1 cellular context compared by ENCODE assay signal in the genomic region with DNA sequence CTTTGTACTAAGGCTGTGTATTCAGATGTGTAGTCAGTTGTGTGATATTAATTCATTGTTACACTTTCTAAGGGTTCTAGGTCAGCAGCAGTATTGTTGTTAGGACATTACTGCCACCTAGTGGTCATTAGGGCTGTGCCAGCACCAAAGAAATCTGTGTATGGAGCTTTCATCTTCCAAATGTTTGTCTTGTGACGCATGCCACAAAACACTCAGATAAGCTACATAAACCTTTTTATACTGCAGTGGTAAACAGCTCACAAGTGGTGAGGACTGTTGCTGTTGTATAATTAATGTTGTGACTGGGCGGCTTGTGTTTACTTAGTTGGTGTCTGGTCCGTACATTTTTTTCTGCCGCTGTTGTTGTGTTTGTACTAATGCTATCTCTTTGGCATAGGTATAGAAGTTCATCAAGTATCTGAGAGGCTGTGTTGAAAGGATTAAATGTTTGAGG.
A peak's percentile ranks its signal among the peaks of the same experiment; 100 is the strongest.
TF ChIP-seq lines count a peak whose summit lies in the region.

No MANE protein-coding gene starts in this region.

TF ChIP-seq in HepG2, 621 proteins besides CTCF, POLR2A, EP300 and RAD21 (continued from another document and continues in another):
- TF ChIP-seq, protein P1, sequence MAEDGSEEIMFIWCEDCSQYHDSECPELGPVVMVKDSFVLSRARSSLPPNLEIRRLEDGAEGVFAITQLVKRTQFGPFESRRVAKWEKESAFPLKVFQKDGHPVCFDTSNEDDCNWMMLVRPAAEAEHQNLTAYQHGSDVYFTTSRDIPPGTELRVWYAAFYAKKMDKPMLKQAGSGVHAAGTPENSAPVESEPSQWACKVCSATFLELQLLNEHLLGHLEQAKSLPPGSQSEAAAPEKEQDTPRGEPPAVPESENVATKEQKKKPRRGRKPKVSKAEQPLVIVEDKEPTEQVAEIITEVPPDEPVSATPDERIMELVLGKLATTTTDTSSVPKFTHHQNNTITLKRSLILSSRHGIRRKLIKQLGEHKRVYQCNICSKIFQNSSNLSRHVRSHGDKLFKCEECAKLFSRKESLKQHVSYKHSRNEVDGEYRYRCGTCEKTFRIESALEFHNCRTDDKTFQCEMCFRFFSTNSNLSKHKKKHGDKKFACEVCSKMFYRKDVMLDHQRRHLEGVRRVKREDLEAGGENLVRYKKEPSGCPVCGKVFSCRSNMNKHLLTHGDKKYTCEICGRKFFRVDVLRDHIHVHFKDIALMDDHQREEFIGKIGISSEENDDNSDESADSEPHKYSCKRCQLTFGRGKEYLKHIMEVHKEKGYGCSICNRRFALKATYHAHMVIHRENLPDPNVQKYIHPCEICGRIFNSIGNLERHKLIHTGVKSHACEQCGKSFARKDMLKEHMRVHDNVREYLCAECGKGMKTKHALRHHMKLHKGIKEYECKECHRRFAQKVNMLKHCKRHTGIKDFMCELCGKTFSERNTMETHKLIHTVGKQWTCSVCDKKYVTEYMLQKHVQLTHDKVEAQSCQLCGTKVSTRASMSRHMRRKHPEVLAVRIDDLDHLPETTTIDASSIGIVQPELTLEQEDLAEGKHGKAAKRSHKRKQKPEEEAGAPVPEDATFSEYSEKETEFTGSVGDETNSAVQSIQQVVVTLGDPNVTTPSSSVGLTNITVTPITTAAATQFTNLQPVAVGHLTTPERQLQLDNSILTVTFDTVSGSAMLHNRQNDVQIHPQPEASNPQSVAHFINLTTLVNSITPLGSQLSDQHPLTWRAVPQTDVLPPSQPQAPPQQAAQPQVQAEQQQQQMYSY (CRISPR knock-in tag; IDR thresholded peaks at IDR 0.05), result no peak
- TF ChIP-seq, protein P2, sequence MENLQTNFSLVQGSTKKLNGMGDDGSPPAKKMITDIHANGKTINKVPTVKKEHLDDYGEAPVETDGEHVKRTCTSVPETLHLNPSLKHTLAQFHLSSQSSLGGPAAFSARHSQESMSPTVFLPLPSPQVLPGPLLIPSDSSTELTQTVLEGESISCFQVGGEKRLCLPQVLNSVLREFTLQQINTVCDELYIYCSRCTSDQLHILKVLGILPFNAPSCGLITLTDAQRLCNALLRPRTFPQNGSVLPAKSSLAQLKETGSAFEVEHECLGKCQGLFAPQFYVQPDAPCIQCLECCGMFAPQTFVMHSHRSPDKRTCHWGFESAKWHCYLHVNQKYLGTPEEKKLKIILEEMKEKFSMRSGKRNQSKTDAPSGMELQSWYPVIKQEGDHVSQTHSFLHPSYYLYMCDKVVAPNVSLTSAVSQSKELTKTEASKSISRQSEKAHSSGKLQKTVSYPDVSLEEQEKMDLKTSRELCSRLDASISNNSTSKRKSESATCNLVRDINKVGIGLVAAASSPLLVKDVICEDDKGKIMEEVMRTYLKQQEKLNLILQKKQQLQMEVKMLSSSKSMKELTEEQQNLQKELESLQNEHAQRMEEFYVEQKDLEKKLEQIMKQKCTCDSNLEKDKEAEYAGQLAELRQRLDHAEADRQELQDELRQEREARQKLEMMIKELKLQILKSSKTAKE (CRISPR knock-in tag; IDR thresholded peaks at IDR 0.05; ENCODE audit: borderline replicate concordance), result peak; percentile 34; the same call in 1 of the 2 replicates
- TF ChIP-seq CREB1 (IDR thresholded peaks at IDR 0.05) (peak; percentile 56), CREB1 (CRISPR knock-in tag; IDR thresholded peaks at IDR 0.05) (peak; percentile 70; the same call in 1 of the 2 replicates), RXRB (CRISPR knock-in tag; IDR thresholded peaks at IDR 0.05; ENCODE audit: borderline replicate concordance) (peak; percentile 54), ZNF235 (CRISPR knock-in tag; IDR thresholded peaks at IDR 0.05; ENCODE audit: borderline replicate concordance) (no peak), HNRNPLL (IDR thresholded peaks at IDR 0.05; ENCODE audit: low read depth, low read length, poor library complexity, severe bottlenecking) (no peak), ZNF605 (CRISPR knock-in tag; IDR thresholded peaks at IDR 0.05) (no peak), RARA (CRISPR knock-in tag; IDR thresholded peaks at IDR 0.05) (peak; percentile 59; the same call in 1 of the 2 replicates), ZBTB38 (CRISPR knock-in tag; IDR thresholded peaks at IDR 0.05) (no peak), ZNF430 (CRISPR knock-in tag; IDR thresholded peaks at IDR 0.05) (no peak), ERF (CRISPR knock-in tag; IDR thresholded peaks at IDR 0.05) (0 out of 2 replicates have a peak, but pooled peaks have one; percentile 42), ELF4 (CRISPR knock-in tag; IDR thresholded peaks at IDR 0.05; ENCODE audit: borderline replicate concordance) (no peak), MIXL1 (CRISPR knock-in tag; IDR thresholded peaks at IDR 0.05) (0 out of 2 replicates have a peak, but pooled peaks have one; percentile 33), ZNF629 (CRISPR knock-in tag; conservative IDR thresholded peaks at IDR 0.05) (no peak), ZNF224 (CRISPR knock-in tag; IDR thresholded peaks at IDR 0.05) (no peak), ZNF354B (CRISPR knock-in tag; IDR thresholded peaks at IDR 0.05) (no peak), NFIC (IDR thresholded peaks at IDR 0.05; ENCODE audit: low read length) (no peak; the same call in 1 of the 2 replicates), ZNF382 (CRISPR knock-in tag; IDR thresholded peaks at IDR 0.05; ENCODE audit: borderline replicate concordance) (no peak), ZNF510 (CRISPR knock-in tag; IDR thresholded peaks at IDR 0.05; ENCODE audit: low read depth) (no peak), FOXM1 (CRISPR knock-in tag; IDR thresholded peaks at IDR 0.05) (no peak), GTF2F1 (IDR thresholded peaks at IDR 0.05; ENCODE audit: low read length) (no peak), RBM39 (IDR thresholded peaks at IDR 0.05; ENCODE audit: low read depth, low read length, poor library complexity, severe bottlenecking) (no peak), XBP1 (CRISPR knock-in tag; IDR thresholded peaks at IDR 0.05) (no peak), ZNF350 (CRISPR knock-in tag; IDR thresholded peaks at IDR 0.05; ENCODE audit: borderline replicate concordance, low read depth) (no peak), IRF2 (CRISPR knock-in tag; IDR thresholded peaks at IDR 0.05) (peak; percentile 34; the same call in 1 of the 2 replicates), MIER2 (CRISPR knock-in tag; IDR thresholded peaks at IDR 0.05) (0 out of 2 replicates have a peak, but pooled peaks have one; percentile 12), YEATS2 (CRISPR knock-in tag; IDR thresholded peaks at IDR 0.05; ENCODE audit: borderline replicate concordance) (no peak; the same call in 1 of the 2 replicates), RFX3 (CRISPR knock-in tag; IDR thresholded peaks at IDR 0.05) (no peak), NFATC3 (CRISPR knock-in tag; IDR thresholded peaks at IDR 0.05) (no peak), ZNF33A (CRISPR knock-in tag; IDR thresholded peaks at IDR 0.05; ENCODE audit: borderline replicate concordance) (no peak), FOXK2 (IDR thresholded peaks at IDR 0.05) (peak; percentile 80; the same call in 1 of the 2 replicates), REXO4 (CRISPR knock-in tag; IDR thresholded peaks at IDR 0.05; ENCODE audit: borderline replicate concordance) (no peak)
- TF ChIP-seq, protein P3, sequence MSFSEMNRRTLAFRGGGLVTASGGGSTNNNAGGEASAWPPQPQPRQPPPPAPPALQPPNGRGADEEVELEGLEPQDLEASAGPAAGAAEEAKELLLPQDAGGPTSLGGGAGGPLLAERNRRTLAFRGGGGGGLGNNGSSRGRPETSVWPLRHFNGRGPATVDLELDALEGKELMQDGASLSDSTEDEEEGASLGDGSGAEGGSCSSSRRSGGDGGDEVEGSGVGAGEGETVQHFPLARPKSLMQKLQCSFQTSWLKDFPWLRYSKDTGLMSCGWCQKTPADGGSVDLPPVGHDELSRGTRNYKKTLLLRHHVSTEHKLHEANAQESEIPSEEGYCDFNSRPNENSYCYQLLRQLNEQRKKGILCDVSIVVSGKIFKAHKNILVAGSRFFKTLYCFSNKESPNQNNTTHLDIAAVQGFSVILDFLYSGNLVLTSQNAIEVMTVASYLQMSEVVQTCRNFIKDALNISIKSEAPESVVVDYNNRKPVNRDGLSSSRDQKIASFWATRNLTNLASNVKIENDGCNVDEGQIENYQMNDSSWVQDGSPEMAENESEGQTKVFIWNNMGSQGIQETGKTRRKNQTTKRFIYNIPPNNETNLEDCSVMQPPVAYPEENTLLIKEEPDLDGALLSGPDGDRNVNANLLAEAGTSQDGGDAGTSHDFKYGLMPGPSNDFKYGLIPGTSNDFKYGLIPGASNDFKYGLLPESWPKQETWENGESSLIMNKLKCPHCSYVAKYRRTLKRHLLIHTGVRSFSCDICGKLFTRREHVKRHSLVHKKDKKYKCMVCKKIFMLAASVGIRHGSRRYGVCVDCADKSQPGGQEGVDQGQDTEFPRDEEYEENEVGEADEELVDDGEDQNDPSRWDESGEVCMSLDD (CRISPR knock-in tag; IDR thresholded peaks at IDR 0.05; ENCODE audit: borderline replicate concordance), result no peak
- TF ChIP-seq, protein P4, sequence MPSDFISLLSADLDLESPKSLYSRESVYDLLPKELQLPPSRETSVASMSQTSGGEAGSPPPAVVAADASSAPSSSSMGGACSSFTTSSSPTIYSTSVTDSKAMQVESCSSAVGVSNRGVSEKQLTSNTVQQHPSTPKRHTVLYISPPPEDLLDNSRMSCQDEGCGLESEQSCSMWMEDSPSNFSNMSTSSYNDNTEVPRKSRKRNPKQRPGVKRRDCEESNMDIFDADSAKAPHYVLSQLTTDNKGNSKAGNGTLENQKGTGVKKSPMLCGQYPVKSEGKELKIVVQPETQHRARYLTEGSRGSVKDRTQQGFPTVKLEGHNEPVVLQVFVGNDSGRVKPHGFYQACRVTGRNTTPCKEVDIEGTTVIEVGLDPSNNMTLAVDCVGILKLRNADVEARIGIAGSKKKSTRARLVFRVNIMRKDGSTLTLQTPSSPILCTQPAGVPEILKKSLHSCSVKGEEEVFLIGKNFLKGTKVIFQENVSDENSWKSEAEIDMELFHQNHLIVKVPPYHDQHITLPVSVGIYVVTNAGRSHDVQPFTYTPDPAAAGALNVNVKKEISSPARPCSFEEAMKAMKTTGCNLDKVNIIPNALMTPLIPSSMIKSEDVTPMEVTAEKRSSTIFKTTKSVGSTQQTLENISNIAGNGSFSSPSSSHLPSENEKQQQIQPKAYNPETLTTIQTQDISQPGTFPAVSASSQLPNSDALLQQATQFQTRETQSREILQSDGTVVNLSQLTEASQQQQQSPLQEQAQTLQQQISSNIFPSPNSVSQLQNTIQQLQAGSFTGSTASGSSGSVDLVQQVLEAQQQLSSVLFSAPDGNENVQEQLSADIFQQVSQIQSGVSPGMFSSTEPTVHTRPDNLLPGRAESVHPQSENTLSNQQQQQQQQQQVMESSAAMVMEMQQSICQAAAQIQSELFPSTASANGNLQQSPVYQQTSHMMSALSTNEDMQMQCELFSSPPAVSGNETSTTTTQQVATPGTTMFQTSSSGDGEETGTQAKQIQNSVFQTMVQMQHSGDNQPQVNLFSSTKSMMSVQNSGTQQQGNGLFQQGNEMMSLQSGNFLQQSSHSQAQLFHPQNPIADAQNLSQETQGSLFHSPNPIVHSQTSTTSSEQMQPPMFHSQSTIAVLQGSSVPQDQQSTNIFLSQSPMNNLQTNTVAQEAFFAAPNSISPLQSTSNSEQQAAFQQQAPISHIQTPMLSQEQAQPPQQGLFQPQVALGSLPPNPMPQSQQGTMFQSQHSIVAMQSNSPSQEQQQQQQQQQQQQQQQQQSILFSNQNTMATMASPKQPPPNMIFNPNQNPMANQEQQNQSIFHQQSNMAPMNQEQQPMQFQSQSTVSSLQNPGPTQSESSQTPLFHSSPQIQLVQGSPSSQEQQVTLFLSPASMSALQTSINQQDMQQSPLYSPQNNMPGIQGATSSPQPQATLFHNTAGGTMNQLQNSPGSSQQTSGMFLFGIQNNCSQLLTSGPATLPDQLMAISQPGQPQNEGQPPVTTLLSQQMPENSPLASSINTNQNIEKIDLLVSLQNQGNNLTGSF (CRISPR knock-in tag; IDR thresholded peaks at IDR 0.05), result no peak
- TF ChIP-seq, protein P5, sequence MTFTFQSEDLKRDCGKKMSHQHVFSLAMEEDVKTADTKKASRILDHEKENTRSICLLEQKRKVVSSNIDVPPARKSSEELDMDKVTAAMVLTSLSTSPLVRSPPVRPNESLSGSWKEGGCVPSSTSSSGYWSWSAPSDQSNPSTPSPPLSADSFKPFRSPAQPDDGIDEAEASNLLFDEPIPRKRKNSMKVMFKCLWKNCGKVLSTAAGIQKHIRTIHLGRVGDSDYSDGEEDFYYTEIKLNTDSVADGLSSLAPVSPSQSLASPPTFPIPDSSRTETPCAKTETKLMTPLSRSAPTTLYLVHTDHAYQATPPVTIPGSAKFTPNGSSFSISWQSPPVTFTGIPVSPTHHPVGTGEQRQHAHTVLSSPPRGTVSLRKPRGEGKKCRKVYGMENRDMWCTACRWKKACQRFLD (CRISPR knock-in tag; IDR thresholded peaks at IDR 0.05; ENCODE audit: borderline replicate concordance), result no peak
- TF ChIP-seq, protein P6, sequence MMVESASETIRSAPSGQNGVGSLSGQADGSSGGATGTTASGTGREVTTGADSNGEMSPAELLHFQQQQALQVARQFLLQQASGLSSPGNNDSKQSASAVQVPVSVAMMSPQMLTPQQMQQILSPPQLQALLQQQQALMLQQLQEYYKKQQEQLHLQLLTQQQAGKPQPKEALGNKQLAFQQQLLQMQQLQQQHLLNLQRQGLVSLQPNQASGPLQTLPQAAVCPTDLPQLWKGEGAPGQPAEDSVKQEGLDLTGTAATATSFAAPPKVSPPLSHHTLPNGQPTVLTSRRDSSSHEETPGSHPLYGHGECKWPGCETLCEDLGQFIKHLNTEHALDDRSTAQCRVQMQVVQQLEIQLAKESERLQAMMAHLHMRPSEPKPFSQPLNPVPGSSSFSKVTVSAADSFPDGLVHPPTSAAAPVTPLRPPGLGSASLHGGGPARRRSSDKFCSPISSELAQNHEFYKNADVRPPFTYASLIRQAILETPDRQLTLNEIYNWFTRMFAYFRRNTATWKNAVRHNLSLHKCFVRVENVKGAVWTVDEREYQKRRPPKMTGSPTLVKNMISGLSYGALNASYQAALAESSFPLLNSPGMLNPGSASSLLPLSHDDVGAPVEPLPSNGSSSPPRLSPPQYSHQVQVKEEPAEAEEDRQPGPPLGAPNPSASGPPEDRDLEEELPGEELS (CRISPR knock-in tag; IDR thresholded peaks at IDR 0.05), result peak; percentile 98
- TF ChIP-seq, protein P7, sequence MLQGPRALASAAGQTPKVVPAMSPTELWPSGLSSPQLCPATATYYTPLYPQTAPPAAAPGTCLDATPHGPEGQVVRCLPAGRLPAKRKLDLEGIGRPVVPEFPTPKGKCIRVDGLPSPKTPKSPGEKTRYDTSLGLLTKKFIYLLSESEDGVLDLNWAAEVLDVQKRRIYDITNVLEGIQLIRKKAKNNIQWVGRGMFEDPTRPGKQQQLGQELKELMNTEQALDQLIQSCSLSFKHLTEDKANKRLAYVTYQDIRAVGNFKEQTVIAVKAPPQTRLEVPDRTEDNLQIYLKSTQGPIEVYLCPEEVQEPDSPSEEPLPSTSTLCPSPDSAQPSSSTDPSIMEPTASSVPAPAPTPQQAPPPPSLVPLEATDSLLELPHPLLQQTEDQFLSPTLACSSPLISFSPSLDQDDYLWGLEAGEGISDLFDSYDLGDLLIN (CRISPR knock-in tag; IDR thresholded peaks at IDR 0.05; ENCODE audit: borderline replicate concordance), result no peak
- TF ChIP-seq, protein P8, sequence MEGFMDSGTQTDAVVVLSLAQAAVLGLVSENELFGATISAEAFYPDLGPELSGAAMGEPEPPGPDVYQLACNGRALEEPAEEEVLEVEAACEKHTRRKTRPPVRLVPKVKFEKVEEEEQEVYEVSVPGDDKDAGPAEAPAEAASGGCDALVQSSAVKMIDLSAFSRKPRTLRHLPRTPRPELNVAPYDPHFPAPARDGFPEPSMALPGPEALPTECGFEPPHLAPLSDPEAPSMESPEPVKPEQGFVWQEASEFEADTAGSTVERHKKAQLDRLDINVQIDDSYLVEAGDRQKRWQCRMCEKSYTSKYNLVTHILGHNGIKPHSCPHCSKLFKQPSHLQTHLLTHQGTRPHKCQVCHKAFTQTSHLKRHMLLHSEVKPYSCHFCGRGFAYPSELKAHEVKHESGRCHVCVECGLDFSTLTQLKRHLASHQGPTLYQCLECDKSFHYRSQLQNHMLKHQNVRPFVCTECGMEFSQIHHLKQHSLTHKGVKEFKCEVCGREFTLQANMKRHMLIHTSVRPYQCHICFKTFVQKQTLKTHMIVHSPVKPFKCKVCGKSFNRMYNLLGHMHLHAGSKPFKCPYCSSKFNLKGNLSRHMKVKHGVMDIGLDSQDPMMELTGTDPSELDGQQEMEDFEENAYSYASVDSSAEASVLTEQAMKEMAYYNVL (CRISPR knock-in tag; IDR thresholded peaks at IDR 0.05; ENCODE audit: borderline replicate concordance), result no peak
